ENCODE assay signal across 8 cellular contexts in genomic region chr2:27891063-27891819, GRCh38. TPM values are rescaled to one million over a fixed set of nuclear protein-coding genes. Genes with fewer than 3 reads are reported as not detected.
A peak's percentile ranks its signal among the peaks of the same experiment; 100 is the strongest.
DNase-seq lines count a peak whose midpoint lies in the region; ATAC-seq, FAIRE-seq and TF ChIP-seq lines count a peak whose summit lies in the region.

No MANE protein-coding gene starts in this region.

- H3K4me1 ChIP-seq in kidney (ENCODE audit: control insufficient read depth in 1 of 2, insufficient read depth in 1 of 2, low read depth in 1 of 2, low read length in 2 of 2) = peaks cover 0 to 11% of the 10 kb centered on the region in 2 donors

- H3K4me3 ChIP-seq in kidney (ENCODE audit: low read length in 2 of 2) = peak overlapping the region; percentile 82 to 87

- peak overlapping the region; percentile 90 to 95 for H3K9ac ChIP-seq in kidney (ENCODE audit: low read length in 2 of 2)

- peaks cover 0 to 7% of the 10 kb centered on the region in 2 donors for H3K36me3 ChIP-seq in kidney (ENCODE audit: control insufficient read depth in 1 of 2, insufficient read depth in 2 of 2, low read length in 2 of 2)

- H3K9me3 ChIP-seq in kidney (ENCODE audit: control insufficient read depth in 1 of 2, low read length in 2 of 2) = no peaks in the 10 kb centered on the region

- ATAC-seq in HG02571 (IDR thresholded peaks at IDR 0.05; ENCODE audit: unreplicated experiment) (peak; percentile 24), GM19452 (IDR thresholded peaks at IDR 0.05; ENCODE audit: unreplicated experiment) (no peak)
- ATAC-seq in activated CD4-positive, CD25-positive, alpha-beta regulatory T cell treated with anti-CD3 and anti-CD28 coated beads, Interleukin-2, amount 50 U/mL, for 24 hours = peak; percentile 7 to 14

- FAIRE-seq in kidney (lab: Jason Lieb, UNC) = no peak

- intact Hi-C loops in kidney (cut with DNase I) = no loop called here

- DNase-seq in EL (peak; percentile 68), NCI-H2107 treated with DMSO at 0.1 percent for 48 hours (lab: John Stamatoyannopoulos, UW; ENCODE audit: unreplicated experiment) (peak; percentile 26), caudate nucleus (lab: John Stamatoyannopoulos, UW) (peak in 43 of 61 donors; percentile 2 to 88 (median 43)), kidney (peak; percentile 94)
- peak; percentile 82 to 85 for DNase-seq in stimulated activated CD4-positive, alpha-beta T cell treated with anti-CD3 and anti-CD28 coated beads, Interleukin-15, amount 100 ng/mL, for 48 hours (ENCODE audit: low read depth in 2 of 2)

- H3K27ac ChIP-seq in caudate nucleus (ENCODE audit: low read depth, low read length) (peak overlapping the region; percentile 96), kidney (ENCODE audit: low read depth in 2 of 2, low read length in 2 of 2) (peak overlapping the region; percentile 96 to 99)

- TF ChIP-seq CTCF in kidney (IDR thresholded peaks at IDR 0.05; ENCODE audit: borderline replicate concordance, extremely low read depth, insufficient read depth) = no peak

RNA-seq across cellular contexts. Expression of gene BABAM2, which starts 0.7 kb away (rescaled TPM):
- 74.1 TPM for total RNA-seq in kidney
- polyA plus RNA-seq in kidney (ENCODE audit: insufficient read depth, low read depth, low replicate concordance) = 68.4 TPM

RNA-seq across cellular contexts. Expression of gene RBKS, which starts 1.1 kb away (rescaled TPM):
- total RNA-seq in kidney = 10.3 TPM
- polyA plus RNA-seq in kidney (ENCODE audit: insufficient read depth, low read depth, low replicate concordance) = 28.7 TPM

Comparison
In these comparisons a context has a peak if more than half of its experiments do, and no peak if none do; other contexts are left out.
1. DNase-seq: peak in every context shown above with its lines; median percentile 94 in kidney; 84 in stimulated activated CD4-positive, alpha-beta T cell treated with anti-CD3 and anti-CD28 coated beads, Interleukin-15, amount 100 ng/mL, for 48 hours; 68 in EL; 43 in caudate nucleus; 26 in NCI-H2107 treated with DMSO at 0.1 percent for 48 hours.